Comparison of ENCODE assay signal across 22 cellular contexts in the genomic region with DNA sequence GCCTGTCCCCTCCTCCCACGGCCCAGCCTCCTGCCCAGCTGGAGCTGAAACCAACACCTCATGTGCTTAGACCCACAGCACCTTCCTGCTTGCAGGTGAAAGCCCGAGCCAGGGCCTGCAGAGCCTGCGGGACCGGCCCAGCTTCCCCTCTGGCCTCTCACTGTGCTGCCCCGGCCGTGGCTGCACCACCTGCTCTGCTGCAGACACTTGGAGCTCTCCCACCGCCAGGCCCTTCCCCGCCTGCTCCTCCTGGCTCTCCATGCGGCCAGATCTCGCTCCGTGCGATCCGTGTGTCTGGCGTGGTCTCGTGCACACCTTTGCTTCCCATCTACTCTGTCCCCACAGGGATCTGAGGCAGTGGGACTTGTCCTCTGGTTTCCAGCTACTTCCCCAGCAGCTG.
"Had no signal": no experiment of that assay in that cellular context is flagged by ENCODE, and none has a peak within 500 bp of the region (broad histone marks: within the 10 kb centered on the region; RNA-seq: fewer than 3 reads in every experiment).

No MANE protein-coding gene starts in this region.

- H3K4me2 ChIP-seq: SK-N-SH had no signal

- H3K9ac ChIP-seq: SK-N-SH had no signal

- H3K27ac ChIP-seq: RWPE1 had no signal

- DNase-seq: IMR-90, Karpas-422, KG1, MM.1S, NCI-H1092 treated with DMSO at 0.1 percent for 48 hours, NCI-H1436, NCI-H187, NCI-H2029, NCI-H2081 treated with DMSO at 0.1 percent for 48 hours, NCI-H2171, NCI-H226, NCI-H446, NCI-H510A, NCI-H524 treated with DMSO at 0.1 percent for 48 hours, NCI-H69, NCI-H774, PC-3, SHP77, SK-N-SH, SW 1271 had no signal

- ATAC-seq: Panc1, PC-3 had no signal

- H3K9me3 ChIP-seq: SK-N-SH had no signal
